ENCODE assay signal across 4 cellular contexts in the genomic region with DNA sequence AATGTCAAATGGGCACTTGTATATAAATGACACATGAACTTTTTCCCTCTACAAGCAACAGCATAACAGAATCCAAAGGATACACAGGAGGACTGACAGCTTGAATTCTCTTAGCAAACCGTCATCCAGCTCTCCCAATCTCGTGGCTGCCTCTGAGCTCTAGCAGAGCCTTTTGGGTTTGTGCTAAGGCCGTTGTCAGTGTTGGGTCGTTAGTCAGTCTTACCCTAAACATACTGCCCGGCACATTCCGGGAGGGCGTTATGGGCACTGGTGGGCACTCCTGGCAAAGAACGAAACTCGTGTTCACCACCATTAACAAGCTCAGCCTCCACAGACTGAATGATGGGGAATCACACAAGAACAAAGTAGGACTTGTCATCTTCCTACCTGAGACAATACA. TPM values are rescaled to one million over a fixed set of nuclear protein-coding genes. Genes with fewer than 3 reads are reported as not detected.
"Had no signal": no experiment of that assay in that cellular context is flagged by ENCODE, and none has a peak within 500 bp of the region (broad histone marks: within the 10 kb centered on the region; RNA-seq: fewer than 3 reads in every experiment).

No MANE protein-coding gene starts in this region.

- DNase-seq: GDM1, GF-D8 had no signal

- H3K4me3 ChIP-seq: GM12878 had no signal

- ATAC-seq: GM12878 had no signal

RNA-seq across cellular contexts. Expression of a gene that starts 19.6 kb away (rescaled TPM):
- total RNA-seq: G401, GM12878 had no signal
